9 cellular contexts compared by ENCODE assay signal in the genomic region with DNA sequence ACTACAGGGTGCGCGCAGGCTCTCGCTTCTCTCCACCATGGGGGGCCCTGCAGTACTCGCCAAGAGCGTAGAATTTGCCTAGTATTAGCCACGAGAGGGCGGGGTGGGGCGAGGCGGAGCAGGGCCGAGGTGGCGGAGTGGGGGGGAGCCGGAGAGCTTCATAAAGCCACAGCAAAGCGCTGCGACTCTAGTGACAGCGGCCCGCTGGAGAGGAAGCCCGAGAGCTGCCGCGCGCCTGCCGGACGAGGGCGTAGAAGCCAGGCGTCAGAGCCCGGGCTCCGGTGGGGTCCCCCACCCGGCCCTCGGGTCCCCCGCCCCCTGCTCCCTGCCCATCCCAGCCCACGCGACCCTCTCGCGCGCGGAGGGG. TPM values are rescaled to one million over a fixed set of nuclear protein-coding genes. Genes with fewer than 3 reads are reported as not detected.
DNase-seq lines count a peak whose midpoint lies in the region; ATAC-seq, FAIRE-seq and TF ChIP-seq lines count a peak whose summit lies in the region.
"Had no signal": no experiment of that assay in that cellular context is flagged by ENCODE, and none has a peak within 500 bp of the region (broad histone marks: within the 10 kb centered on the region; RNA-seq: fewer than 3 reads in every experiment).

A gene with protein sequence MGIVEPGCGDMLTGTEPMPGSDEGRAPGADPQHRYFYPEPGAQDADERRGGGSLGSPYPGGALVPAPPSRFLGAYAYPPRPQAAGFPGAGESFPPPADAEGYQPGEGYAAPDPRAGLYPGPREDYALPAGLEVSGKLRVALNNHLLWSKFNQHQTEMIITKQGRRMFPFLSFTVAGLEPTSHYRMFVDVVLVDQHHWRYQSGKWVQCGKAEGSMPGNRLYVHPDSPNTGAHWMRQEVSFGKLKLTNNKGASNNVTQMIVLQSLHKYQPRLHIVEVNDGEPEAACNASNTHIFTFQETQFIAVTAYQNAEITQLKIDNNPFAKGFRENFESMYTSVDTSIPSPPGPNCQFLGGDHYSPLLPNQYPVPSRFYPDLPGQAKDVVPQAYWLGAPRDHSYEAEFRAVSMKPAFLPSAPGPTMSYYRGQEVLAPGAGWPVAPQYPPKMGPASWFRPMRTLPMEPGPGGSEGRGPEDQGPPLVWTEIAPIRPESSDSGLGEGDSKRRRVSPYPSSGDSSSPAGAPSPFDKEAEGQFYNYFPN (plus strand): TSS at position 190 of the 367 bp plus-strand sequence. CDS start 219 bp downstream, outside the sequence.

- no peaks in the 10 kb centered on the region for H3K9me3 ChIP-seq in lower lobe of right lung

- H3K4me3 ChIP-seq in GM12865 (ENCODE audit: low read depth, low read length) (peak within 1 kb of the TSS; percentile 70), bronchial epithelial cell (ENCODE audit: low read depth, low read length) (no peak within 1 kb of the TSS), lower lobe of right lung (peak within 1 kb of the TSS; percentile 48)

- DNase-seq in GM12865 (ENCODE audit: low read depth) (peak; percentile 94), NCI-H1436 treated with DMSO at 0.1 percent for 48 hours (lab: John Stamatoyannopoulos, UW) (peak; percentile 8), bronchial epithelial cell (ENCODE audit: low read depth) (no peak), lower lobe of right lung (peak; percentile 78), NCI-H128 (lab: John Stamatoyannopoulos, UW; ENCODE audit: unreplicated experiment) (no peak)
- DNase-seq in stimulated activated CD8-positive, alpha-beta memory T cell treated with anti-CD3 and anti-CD28 coated beads, Interleukin-15, amount 100 ng/mL, for 48 hours (ENCODE audit: low read depth in 2 of 2): peak; percentile 89 to 91

- ATAC-seq in HG02588 (IDR thresholded peaks at IDR 0.05; ENCODE audit: unreplicated experiment) (peak; percentile 44), lower lobe of right lung (peak; percentile 79 to 87)

- H3K27me3 ChIP-seq in bronchial epithelial cell (ENCODE audit: control insufficient read depth, insufficient read depth, low read length): peaks cover 38% of the 10 kb centered on the region
- H3K27me3 ChIP-seq in lower lobe of right lung (ENCODE audit: low read depth): peaks cover 57% of the 10 kb centered on the region

- intact Hi-C loops in lower lobe of right lung (cut with DNase I): no loop called here

- peak within 1 kb of the TSS; percentile 19; the same call in 1 of the 2 replicates for H3K27ac ChIP-seq in VCaP
- peak within 1 kb of the TSS; percentile 46 for H3K27ac ChIP-seq in lower lobe of right lung

- peak; percentile 37 for TF ChIP-seq CTCF in GM12865 (IDR thresholded peaks at IDR 0.05; ENCODE audit: insufficient read depth, low read depth, low read length, missing control alignments)
- peak; percentile 71 for TF ChIP-seq CTCF in VCaP (conservative IDR thresholded peaks at IDR 0.05)
- TF ChIP-seq CTCF in bronchial epithelial cell (IDR thresholded peaks at IDR 0.05; ENCODE audit: insufficient read depth, low read length, severe bottlenecking): peak; percentile 11
- no peak for TF ChIP-seq CTCF in lower lobe of right lung (IDR thresholded peaks at IDR 0.05)

- H3K36me3 ChIP-seq in bronchial epithelial cell (ENCODE audit: control insufficient read depth, insufficient read depth, low read length): no peaks in the 10 kb centered on the region
- H3K36me3 ChIP-seq in lower lobe of right lung: no peaks in the 10 kb centered on the region

- H3K4me1 ChIP-seq in lower lobe of right lung: peaks cover 19% of the 10 kb centered on the region

- FAIRE-seq in bronchial epithelial cell (lab: Jason Lieb, UNC): no peak
- FAIRE-seq: islet of Langerhans had no signal

RNA-seq across cellular contexts. Expression of the gene that starts here (rescaled TPM):
- total RNA-seq in bronchial epithelial cell (not detected in 2 replicates), lower lobe of right lung (3.6 TPM)

Comparison
In these comparisons a context has a peak if more than half of its experiments do, and no peak if none do; other contexts are left out.
1. DNase-seq: peak in GM12865 (single experiment), NCI-H1436 treated with DMSO at 0.1 percent for 48 hours (single experiment), lower lobe of right lung (single experiment) and stimulated activated CD8-positive, alpha-beta memory T cell treated with anti-CD3 and anti-CD28 coated beads, Interleukin-15, amount 100 ng/mL, for 48 hours (2 of 2); none in bronchial epithelial cell (single experiment) and NCI-H128 (single experiment).